15 cellular contexts compared by ENCODE assay signal in genomic region chr7:101536668-101537067, GRCh38.
DNase-seq lines count a peak whose midpoint lies in the region; ATAC-seq, FAIRE-seq and TF ChIP-seq lines count a peak whose summit lies in the region.
"Had no signal": no experiment of that assay in that cellular context is flagged by ENCODE, and none has a peak within 500 bp of the region (broad histone marks: within the 10 kb centered on the region; RNA-seq: fewer than 3 reads in every experiment).

No MANE protein-coding gene starts in this region.

- H3K23ac ChIP-seq in IMR-90 (ENCODE audit: low read depth, low read length), result no peak overlapping the region
- no peak overlapping the region for H3K23ac ChIP-seq in H1 (ENCODE audit: insufficient read length)

- no peaks in the 10 kb centered on the region for H3K79me2 ChIP-seq in SK-N-SH (ENCODE audit: insufficient read depth)
- H3K79me2 ChIP-seq in H1 (ENCODE audit: control insufficient read depth in 1 of 2, insufficient read depth in 2 of 2, low read length in 2 of 2), result no peaks in the 10 kb centered on the region
- no peaks in the 10 kb centered on the region for H3K79me2 ChIP-seq in osteoblast (ENCODE audit: insufficient read depth, low read length)

- peaks cover 0 to 20% of the 10 kb centered on the region in 2 experiments; a peak in 1 of 4 replicates for H3K4me1 ChIP-seq in SK-N-SH (ENCODE audit: control insufficient read depth in 1 of 2, insufficient read depth in 2 of 2, low read depth in 1 of 2, low read length in 1 of 2)
- H3K4me1 ChIP-seq in IMR-90 (ENCODE audit: control insufficient read depth, insufficient read depth, low read length), result peaks cover 12% of the 10 kb centered on the region; the same call in 1 of the 2 replicates
- H3K4me1 ChIP-seq in H1 (replicated peaks in 1 of 4; ENCODE audit: control insufficient read depth in 3 of 4, insufficient read depth in 4 of 4, low read length in 3 of 4), result no peaks in the 10 kb centered on the region; a peak in 2 of 7 replicates
- H3K4me1 ChIP-seq in osteoblast (ENCODE audit: insufficient read depth, low read length), result peaks cover 13% of the 10 kb centered on the region

- 83% methylated on average over 4 of the region's 4 CpGs for WGBS in SK-N-SH (ENCODE audit: low lambda C conversion rate)
- WGBS in IMR-90 (ENCODE audit: extremely low coverage in 2 of 2, insufficient read length in 1 of 2), 2 experiments, result no CpG with 5 or more reads among the region's 4 CpGs
- 86% methylated on average over 4 of the region's 4 CpGs; no CpG with 5 or more reads in 1 of the 2 experiments for WGBS in H1 (ENCODE audit: extremely low coverage in 1 of 2, insufficient coverage in 1 of 2, insufficient read length in 1 of 2, insufficient replicate concordance in 2 of 2, low coverage in 1 of 2, low lambda C conversion rate in 2 of 2, missing lambda C conversion rate in 1 of 2), 2 experiments

- H2AK9ac ChIP-seq in IMR-90 (replicated peaks; ENCODE audit: low read depth, low read length, poor library complexity), result peak overlapping the region; percentile 31

- H3K9me3 Mint-ChIP-seq in T-helper 2 cell treated with Interferon-gamma antibody and Interleukin-4, amounts not matched to agents 5 μg/mL and 100 μg/mL, for 36 hours, result no peaks in the 10 kb centered on the region
- H3K9me3 Mint-ChIP-seq: CD8-positive, alpha-beta T cell; H9 had no signal

- H3K9me2 ChIP-seq in SK-N-SH, result no peaks in the 10 kb centered on the region

- H3K36me3 ChIP-seq in SK-N-SH (replicated peaks in 1 of 2; ENCODE audit: control insufficient read depth in 1 of 2, insufficient read depth in 2 of 2, low read length in 1 of 2) (no peaks in the 10 kb centered on the region), IMR-90 (ENCODE audit: control insufficient read depth, insufficient read depth, low read length) (no peaks in the 10 kb centered on the region), H1 (ENCODE audit: control insufficient read depth in 2 of 4, insufficient read depth in 4 of 4, low read length in 3 of 4) (no peaks in the 10 kb centered on the region), osteoblast (ENCODE audit: insufficient read depth, low read length) (no peaks in the 10 kb centered on the region)
- H3K36me3 ChIP-seq: BLaER1 treated with 17β-estradiol and CSF1 and Interleukin-3, amounts not matched to agents 10 nM and 100 nM had no signal

- TF ChIP-seq POLR2A in IMR-90 (IDR thresholded peaks at IDR 0.05; ENCODE audit: low read depth, low read length), result no peak
- TF ChIP-seq POLR2A in H1 (IDR thresholded peaks at IDR 0.05; ENCODE audit: control extremely low read depth in 1 of 2, low read depth in 2 of 2, low read length in 2 of 2), result no peak

- no peaks in the 10 kb centered on the region for H3K4me1 Mint-ChIP-seq in T-helper 2 cell treated with Interferon-gamma antibody and Interleukin-4, amounts not matched to agents 5 μg/mL and 100 μg/mL, for 36 hours (ENCODE audit: low read depth)
- H3K4me1 Mint-ChIP-seq: B cell had no signal

- no peaks in the 10 kb centered on the region for H3K9me1 ChIP-seq in IMR-90 (ENCODE audit: insufficient read depth, low read length)

- H3K27me3 ChIP-seq in SK-N-SH (ENCODE audit: insufficient read depth) (no peaks in the 10 kb centered on the region), IMR-90 (ENCODE audit: control insufficient read depth, insufficient read depth, low read length) (peaks cover 4% of the 10 kb centered on the region; the same call in 1 of the 2 replicates), H1 (replicated peaks in 1 of 4; ENCODE audit: control insufficient read depth in 3 of 4, extremely low read depth in 1 of 4, insufficient read depth in 3 of 4, low read length in 3 of 4) (no peaks in the 10 kb centered on the region), osteoblast (ENCODE audit: insufficient read depth, low read length) (peaks cover 9% of the 10 kb centered on the region)
- H3K27me3 ChIP-seq: BLaER1 treated with 17β-estradiol and CSF1 and Interleukin-3, amounts not matched to agents 10 nM and 100 nM had no signal

- TF ChIP-seq EP300 in SK-N-SH (IDR thresholded peaks at IDR 0.05; ENCODE audit: borderline replicate concordance in 1 of 2, low read depth in 1 of 2, low read length in 1 of 2) (no peak), H1 (IDR thresholded peaks at IDR 0.05; ENCODE audit: borderline replicate concordance in 1 of 2, low read depth in 2 of 2, low read length in 2 of 2) (no peak)

- CTCF ChIA-PET in SK-N-SH (lab: Yijun Ruan, JAX), result interaction anchor here (0.7 to 6.8 kb wide), 15 partner anchors 12 to 855 kb away, joined by 3 to 56 read pairs (median 4); partner anchors contain the start of gene IFT22
- CTCF ChIA-PET in IMR-90 (lab: Yijun Ruan, JAX), result no interaction called here
- CTCF ChIA-PET in H1 (lab: Charles Lee; ENCODE audit: partially characterized antibody), result interaction anchor here (0.7 to 1.8 kb wide), 6 partner anchors 8 to 92 kb away, joined by 3 to 10 read pairs (median 3); no protein-coding TSS in a partner anchor

- no peak overlapping the region for H2BK5ac ChIP-seq in IMR-90 (ENCODE audit: low read depth, low read length, poor library complexity, severe bottlenecking)
- no peak overlapping the region for H2BK5ac ChIP-seq in H1 (ENCODE audit: low read depth, low read length)

- H2BK120ac ChIP-seq in IMR-90 (ENCODE audit: low read depth, low read length), result no peak overlapping the region
- H2BK120ac ChIP-seq in H1 (replicated peaks; ENCODE audit: low read depth, low read length), result no peak overlapping the region

- no peak overlapping the region for H2BK12ac ChIP-seq in H1 (ENCODE audit: low read depth, low read length)

- H3F3A ChIP-seq in SK-N-SH (replicated peaks; ENCODE audit: insufficient read depth), result no peaks in the 10 kb centered on the region

- H3K27ac ChIP-seq in SK-N-SH (ENCODE audit: low read depth in 2 of 2, low read length in 1 of 2) (0 out of 4 replicates have a peak overlapping the region, but pooled peaks of 1 of the 2 experiments have one; percentile 17), IMR-90 (ENCODE audit: insufficient read depth, low read length) (no peak overlapping the region), H1 (ENCODE audit: low read depth, low read length) (no peak overlapping the region), osteoblast (ENCODE audit: low read depth, low read length) (no peak overlapping the region)
- H3K27ac ChIP-seq: 22Rv1; BLaER1 treated with 17β-estradiol and CSF1 and Interleukin-3, amounts not matched to agents 10 nM and 100 nM had no signal

- no peaks in the 10 kb centered on the region for H3K36me3 Mint-ChIP-seq in T-helper 2 cell treated with Interferon-gamma antibody and Interleukin-4, amounts not matched to agents 5 μg/mL and 100 μg/mL, for 36 hours (ENCODE audit: low read depth)
- H3K36me3 Mint-ChIP-seq: CD8-positive, alpha-beta T cell had no signal

- H2AK5ac ChIP-seq in IMR-90 (ENCODE audit: low read depth, low read length), result no peak overlapping the region; the same call in 1 of the 2 replicates
- no peak overlapping the region for H2AK5ac ChIP-seq in H1 (ENCODE audit: low read depth, low read length)

- TF ChIP-seq RAD21 in SK-N-SH (IDR thresholded peaks at IDR 0.05; ENCODE audit: low read length), result no peak
- no peak for TF ChIP-seq RAD21 in IMR-90 (IDR thresholded peaks at IDR 0.05; ENCODE audit: low read length)
- no peak for TF ChIP-seq RAD21 in H1 (IDR thresholded peaks at IDR 0.05 in 1 of 2, conservative IDR thresholded peaks at IDR 0.05 in 1 of 2; ENCODE audit: low read depth in 2 of 2, low read length in 2 of 2)

- ATAC-seq in SK-N-SH treated with all-trans-retinoic acid at 6 μM for 48 hours (no peak), IMR-90 (ENCODE audit: low read depth) (no peak)
- ATAC-seq: CD8-positive, alpha-beta T cell had no signal

- H3K4me3 Mint-ChIP-seq in T-helper 2 cell treated with Interferon-gamma antibody and Interleukin-4, amounts not matched to agents 5 μg/mL and 100 μg/mL, for 36 hours, result no peak overlapping the region
- H3K4me3 Mint-ChIP-seq: B cell; CD8-positive, alpha-beta T cell; H9 had no signal

- H3K9ac ChIP-seq in SK-N-SH (no peak overlapping the region), IMR-90 (ENCODE audit: low read depth, low read length) (no peak overlapping the region), H1 (replicated peaks in 1 of 4; ENCODE audit: extremely low read depth in 1 of 4, low read depth in 3 of 4, low read length in 3 of 4) (no peak overlapping the region)

- no peak overlapping the region for H4K91ac ChIP-seq in IMR-90 (ENCODE audit: insufficient read depth, low read depth, low read length)
- H4K91ac ChIP-seq in H1 (replicated peaks; ENCODE audit: insufficient read length, low read length), result no peak overlapping the region

- no TSS peak for BruUV-seq in IMR-90 (replicated peaks; lab: Mats Ljungman, UMichigan)

- H4K20me1 ChIP-seq in SK-N-SH (ENCODE audit: insufficient read depth), result no peaks in the 10 kb centered on the region
- H4K20me1 ChIP-seq in IMR-90 (ENCODE audit: insufficient read depth, low read length), result no peaks in the 10 kb centered on the region
- peaks cover 0 to 5% of the 10 kb centered on the region in 2 experiments for H4K20me1 ChIP-seq in H1 (replicated peaks in 1 of 2; ENCODE audit: control insufficient read depth in 1 of 2, insufficient read depth in 2 of 2, low read length in 2 of 2)
- H4K20me1 ChIP-seq in osteoblast (ENCODE audit: insufficient read depth, low read length), result no peaks in the 10 kb centered on the region

- H3K56ac ChIP-seq in IMR-90 (ENCODE audit: extremely low read depth, insufficient read depth, low read length) (no peak overlapping the region), H1 (replicated peaks; ENCODE audit: insufficient read length, low read depth, low read length) (no peak overlapping the region)

- no peak overlapping the region for H3K4me3 ChIP-seq in SK-N-SH (ENCODE audit: low read depth in 2 of 2, low read length in 1 of 2)
- no peak overlapping the region for H3K4me3 ChIP-seq in IMR-90 (ENCODE audit: insufficient read depth, low read depth, low read length)
- H3K4me3 ChIP-seq in H1 (ENCODE audit: extremely low read depth in 1 of 4, insufficient read depth in 2 of 4, low read depth in 3 of 4, low read length in 4 of 4), result no peak overlapping the region
- H3K4me3 ChIP-seq in osteoblast (ENCODE audit: insufficient read depth, low read length), result no peak overlapping the region
- H3K4me3 ChIP-seq: BLaER1 treated with 17β-estradiol and CSF1 and Interleukin-3, amounts not matched to agents 10 nM and 100 nM; GM12878 had no signal

- no peaks in the 10 kb centered on the region for H3K27me3 Mint-ChIP-seq in T-helper 2 cell treated with Interferon-gamma antibody and Interleukin-4, amounts not matched to agents 5 μg/mL and 100 μg/mL, for 36 hours (ENCODE audit: low read depth)

- H2AFZ ChIP-seq in SK-N-SH (ENCODE audit: low read depth) (no peak overlapping the region), IMR-90 (replicated peaks; ENCODE audit: low read length, poor library complexity) (no peak overlapping the region), H1 (ENCODE audit: low read length) (no peak overlapping the region), osteoblast (ENCODE audit: low read length) (no peak overlapping the region)

- H4K8ac ChIP-seq in IMR-90 (ENCODE audit: low read depth in 2 of 2, low read length in 2 of 2) (no peak overlapping the region), H1 (ENCODE audit: extremely low read depth, insufficient read depth, low read length) (no peak overlapping the region)

- H3K4ac ChIP-seq in IMR-90 (ENCODE audit: low read depth, low read length) (no peak overlapping the region), H1 (replicated peaks; ENCODE audit: insufficient read length, low read depth, low read length) (no peak overlapping the region)

- H2BK15ac ChIP-seq in IMR-90 (ENCODE audit: low read depth, low read length), result no peak overlapping the region
- no peak overlapping the region for H2BK15ac ChIP-seq in H1 (ENCODE audit: low read length)

- in situ Hi-C loops in IMR-90 (cut with MboI; ENCODE audit: low sequenced_read_pairs), result no loop called here

- POLR2A ChIA-PET in SK-N-SH (lab: Yijun Ruan, JAX) (interaction anchor here (0.6 kb wide), 1 partner anchor 17 kb away, joined by 3 read pairs; no protein-coding TSS in a partner anchor), IMR-90 (lab: Charles Lee; ENCODE audit: unreplicated experiment) (no interaction called here), H1 (lab: Charles Lee; ENCODE audit: partially characterized antibody) (interaction anchor here (0.5 to 0.9 kb wide), 3 partner anchors 27 to 243 kb away, joined by 3 to 4 read pairs (median 3); no protein-coding TSS in a partner anchor)

- intact Hi-C loops in IMR-90 (cut with micrococcal nuclease), result loop anchor here (5.0 kb wide), 1 partner anchor 174 kb away; the partner anchor contains the start of gene COL26A1

- H3K18ac ChIP-seq in IMR-90 (ENCODE audit: low read depth, low read length), result no peak overlapping the region
- no peak overlapping the region for H3K18ac ChIP-seq in H1 (ENCODE audit: extremely low read depth, low read length)

- H3K9me3 ChIP-seq in SK-N-SH, result no peaks in the 10 kb centered on the region
- H3K9me3 ChIP-seq in IMR-90 (ENCODE audit: control insufficient read depth, insufficient read depth, low read length), result peaks cover 5% of the 10 kb centered on the region
- no peaks in the 10 kb centered on the region for H3K9me3 ChIP-seq in H1 (ENCODE audit: insufficient read depth in 2 of 2, low read depth in 1 of 2, low read length in 1 of 2)
- H3K9me3 ChIP-seq in osteoblast (ENCODE audit: low read depth, low read length), result peaks cover 3% of the 10 kb centered on the region

- no peaks in the 10 kb centered on the region for H3K79me1 ChIP-seq in IMR-90 (ENCODE audit: low read depth in 1 of 2, low read length in 2 of 2)
- H3K79me1 ChIP-seq in H1 (ENCODE audit: low read depth, low read length), result 0 out of 2 replicates have a peak, but pooled peaks cover 4% of the 10 kb centered on the region

- no peak overlapping the region for H2BK20ac ChIP-seq in IMR-90 (ENCODE audit: low read depth, low read length)
- H2BK20ac ChIP-seq in H1 (ENCODE audit: low read length), result no peak overlapping the region

- no peaks in the 10 kb centered on the region; the same call in 1 of the 2 replicates for H3K23me2 ChIP-seq in H1 (ENCODE audit: low read depth, low read length)

- H3K4me2 ChIP-seq in SK-N-SH (no peak overlapping the region), IMR-90 (ENCODE audit: low read depth, low read length) (no peak overlapping the region), H1 (ENCODE audit: insufficient read depth in 1 of 2, low read depth in 2 of 2, low read length in 2 of 2) (no peak overlapping the region), osteoblast (ENCODE audit: insufficient read depth, low read length) (no peak overlapping the region)

- dilution Hi-C loops in IMR-90 (cut with HindIII; ENCODE audit: low sequenced_read_pairs, unreplicated experiment), result no loop called here

- H4K5ac ChIP-seq in IMR-90 (ENCODE audit: low read depth, low read length), result no peak overlapping the region
- H4K5ac ChIP-seq in H1 (ENCODE audit: insufficient read length, low read depth, low read length), result no peak overlapping the region

- TF ChIP-seq CTCF in SK-N-SH (IDR thresholded peaks at IDR 0.05) (no peak), IMR-90 (conservative IDR thresholded peaks at IDR 0.05; ENCODE audit: low read depth, low read length) (no peak), H1 (IDR thresholded peaks at IDR 0.05; ENCODE audit: control extremely low read depth in 1 of 3, insufficient read depth in 1 of 3, low read depth in 1 of 3, low read length in 3 of 3) (no peak), osteoblast (IDR thresholded peaks at IDR 0.05; ENCODE audit: extremely low read depth, low read depth, low read length) (no peak)

- DNase-seq in SK-N-SH, result no peak
- no peak for DNase-seq in IMR-90
- DNase-seq in H1 (ENCODE audit: low read depth in 1 of 2, low spot score in 2 of 2), result no peak
- peak; percentile 62 for DNase-seq in osteoblast (ENCODE audit: insufficient read length, low spot score, missing footprints)
- DNase-seq in T-helper 2 cell treated with Interferon-gamma antibody and Interleukin-4, amounts not matched to agents 5 μg/mL and 100 μg/mL, for 36 hours (ENCODE audit: low spot score), result no peak
- DNase-seq in NCI-H2171 treated with DMSO at 0.1 percent for 48 hours (lab: John Stamatoyannopoulos, UW), result no peak
- DNase-seq: Calu3; CD8-positive, alpha-beta T cell; DND-41; H9 had no signal

- H3K14ac ChIP-seq in IMR-90 (replicated peaks; ENCODE audit: low read depth, low read length) (no peak overlapping the region), H1 (ENCODE audit: insufficient read length) (no peak overlapping the region)

- FAIRE-seq in H1 (lab: Jason Lieb, UNC), result no peak
- FAIRE-seq: GM12878 had no signal

- no peak overlapping the region for H3K27ac Mint-ChIP-seq in T-helper 2 cell treated with Interferon-gamma antibody and Interleukin-4, amounts not matched to agents 5 μg/mL and 100 μg/mL, for 36 hours
- H3K27ac Mint-ChIP-seq: B cell; CD8-positive, alpha-beta T cell had no signal
